26 cellular contexts compared by ENCODE assay signal in genomic region chr13:112464720-112465119, GRCh38.
"Had no signal": no experiment of that assay in that cellular context is flagged by ENCODE, and none has a peak within 500 bp of the region (broad histone marks: within the 10 kb centered on the region; RNA-seq: fewer than 3 reads in every experiment).

No MANE protein-coding gene starts in this region.

- H3K27me3 ChIP-seq: hepatocyte, left lung, neural progenitor cell, neutrophil, right lobe of liver, testis, thyroid gland, transverse colon, upper lobe of left lung had no signal

- H3K4me1 ChIP-seq: heart left ventricle, left lung, neural progenitor cell, parathyroid adenoma, psoas muscle, right lobe of liver, stomach, testis, thyroid gland, transverse colon, upper lobe of left lung had no signal

- H3K27ac ChIP-seq: heart left ventricle, hepatocyte, left lung, neural progenitor cell, neutrophil, parathyroid adenoma, psoas muscle, right lobe of liver, stomach, testis, thyroid gland, transverse colon, upper lobe of left lung had no signal

- DNase-seq: heart left ventricle; left colon; left lung; naive B cell; natural killer cell; nephron progenitor cell; occipital lobe; psoas muscle; stimulated activated CD4-positive, alpha-beta T cell treated with anti-CD3 and anti-CD28 coated beads, Interleukin-12 subunit alpha, Interleukin-12 subunit beta, amount 100 ng/mL, for 4 hours; stimulated activated CD4-positive, alpha-beta T cell treated with anti-CD3 and anti-CD28 coated beads, Interleukin-15, amount 100 ng/mL, for 24 hours; stimulated activated CD4-positive, alpha-beta T cell treated with anti-CD3 and anti-CD28 coated beads, Interleukin-2, amount 100 ng/mL, for 24 hours; stimulated activated CD4-positive, alpha-beta T cell treated with anti-CD3 and anti-CD28 coated beads, Interleukin-4, amount 100 ng/mL, for 1 hour; stimulated activated naive B cell treated with anti-CD40 and anti-IgM and Interleukin-4, amounts not matched to agents 10 μg/mL and 1 μg/mL and 100 μg/mL, for 72 hours; stimulated activated naive CD8-positive, alpha-beta T cell treated with anti-CD3 and anti-CD28 coated beads, Interleukin-15, Interleukin-2, amounts not matched to agents 100 U/mL and 50 U/mL, for 24 hours; stomach; testis; thyroid gland; transverse colon; upper lobe of left lung had no signal

- H3K4me3 ChIP-seq: heart left ventricle, hepatocyte, left lung, lung, neural progenitor cell, psoas muscle, right lobe of liver, smooth muscle cell, stomach, testis, thyroid gland, transverse colon, upper lobe of left lung had no signal

- H3K36me3 ChIP-seq: heart left ventricle, left lung, neural progenitor cell, neutrophil, right lobe of liver, stomach, thyroid gland, transverse colon, upper lobe of left lung had no signal

- H3K9me3 ChIP-seq: neutrophil, psoas muscle, right lobe of liver, testis, thyroid gland had no signal
